8 cellular contexts compared by ENCODE assay signal in the genomic region with DNA sequence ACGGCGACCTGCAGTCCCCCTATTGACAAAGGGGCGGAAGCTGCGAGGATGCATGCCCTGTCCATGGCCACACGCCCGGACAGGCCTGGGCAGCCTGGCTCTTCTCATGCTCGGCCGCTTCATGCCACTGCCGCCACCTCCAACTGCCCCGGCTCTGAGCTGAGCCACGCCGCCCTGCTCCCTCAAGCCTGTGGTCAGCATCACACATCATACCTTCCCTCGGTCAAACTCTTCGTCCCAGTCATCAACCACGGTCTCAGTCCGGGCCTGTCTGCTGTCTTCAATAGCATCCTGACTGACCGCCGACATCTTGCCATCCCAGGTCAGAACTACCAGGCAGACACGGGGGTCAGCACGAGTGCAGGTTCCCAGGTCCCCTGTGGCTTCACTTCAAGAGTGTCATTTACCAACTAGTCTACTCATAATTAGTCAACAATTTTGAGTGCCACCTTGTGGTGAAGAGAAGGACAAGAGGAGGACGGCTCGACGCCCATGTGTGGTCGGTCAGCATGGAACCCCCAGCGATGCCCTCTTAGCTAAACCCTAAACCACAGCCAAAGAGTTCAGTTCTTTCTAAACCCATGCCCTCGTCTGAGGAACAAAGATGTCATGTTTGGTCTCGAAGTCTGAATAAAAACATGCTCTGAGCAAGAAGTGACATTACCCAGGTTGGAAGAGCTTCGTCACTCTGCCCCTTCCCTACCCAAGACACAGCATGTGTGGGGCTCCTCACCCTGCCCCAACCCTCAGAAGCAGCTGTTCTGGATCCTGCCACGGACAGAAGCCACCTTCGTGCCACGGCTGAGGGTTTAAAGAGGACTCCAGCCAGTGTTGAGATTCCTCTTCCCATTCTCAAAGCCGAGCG. TPM values are rescaled to one million over a fixed set of nuclear protein-coding genes. Genes with fewer than 3 reads are reported as not detected.
DNase-seq lines count a peak whose midpoint lies in the region; ATAC-seq and TF ChIP-seq lines count a peak whose summit lies in the region.

No MANE protein-coding gene starts in this region.

- no peak overlapping the region for H2AFZ ChIP-seq in OCI-LY3 (ENCODE audit: low read depth, low read length)

- no peaks in the 10 kb centered on the region for H3K9me3 Mint-ChIP-seq in natural killer cell

- H3K4me3 ChIP-seq in OCI-LY3 (ENCODE audit: low read length) (no peak overlapping the region), choroid plexus epithelial cell (ENCODE audit: low read depth, low read length) (no peak overlapping the region)

- peak; percentile 48 for TF ChIP-seq CTCF in OCI-LY3 (IDR thresholded peaks at IDR 0.05; ENCODE audit: low read depth, low read length)
- TF ChIP-seq CTCF in choroid plexus epithelial cell (conservative IDR thresholded peaks at IDR 0.05; ENCODE audit: low read depth, low read length), result peak; percentile 60
- peak; percentile 59 for TF ChIP-seq CTCF in natural killer cell (IDR thresholded peaks at IDR 0.05)

- no peak overlapping the region for H3K27ac ChIP-seq in OCI-LY3 (ENCODE audit: low read length)

- peak overlapping the region; percentile 79 to 86 for H3K27ac Mint-ChIP-seq in natural killer cell

- H3K36me3 Mint-ChIP-seq in natural killer cell, result peaks cover 17% of the 10 kb centered on the region

- H3K9me3 ChIP-seq in OCI-LY3 (ENCODE audit: insufficient read depth, low read length), result no peaks in the 10 kb centered on the region

- peak overlapping the region; percentile 88 for H3K4me3 Mint-ChIP-seq in natural killer cell

- peaks cover 71% of the 10 kb centered on the region for H3K36me3 ChIP-seq in OCI-LY3 (replicated peaks; ENCODE audit: low read depth, low read length)

- ATAC-seq in natural killer cell, result peak; percentile 61 to 63 (median 62)

- no peaks in the 10 kb centered on the region for H3K27me3 ChIP-seq in OCI-LY3 (ENCODE audit: low read depth, low read length)

- H3K4me1 Mint-ChIP-seq in natural killer cell, result peaks cover 42 to 58% of the 10 kb centered on the region in 2 donors

- H3K9ac ChIP-seq in OCI-LY3 (ENCODE audit: low read length), result no peak overlapping the region

- intact Hi-C loops in natural killer cell (cut with micrococcal nuclease), result loop anchor here (1.0 kb wide), 1 partner anchor 302 kb away; no protein-coding TSS in a partner anchor

- DNase-seq in SIG-M5 treated with dmso at 0.1 percent for 504 hours (lab: John Stamatoyannopoulos, UW; ENCODE audit: unreplicated experiment) (peak; percentile 4), SIG-M5 (lab: John Stamatoyannopoulos, UW) (no peak), choroid plexus epithelial cell (ENCODE audit: low read depth) (peak; percentile 47), natural killer cell (no peak), ureter (ENCODE audit: low spot score) (no peak), SHP77 treated with DMSO at 0.1 percent for 48 hours (lab: John Stamatoyannopoulos, UW) (no peak)
- no peak for DNase-seq in stimulated activated CD4-positive, alpha-beta T cell treated with anti-CD3 and anti-CD28 coated beads, Interleukin-2, amount 100 ng/mL, for 24 hours

- H3K4me2 ChIP-seq in OCI-LY3 (ENCODE audit: low read length), result no peak overlapping the region

- H3K27me3 Mint-ChIP-seq in natural killer cell (ENCODE audit: low read depth in 2 of 2), result no peaks in the 10 kb centered on the region

- peaks cover 9% of the 10 kb centered on the region; the same call in 1 of the 2 replicates for H3K79me2 ChIP-seq in OCI-LY3 (ENCODE audit: low read length)

- peaks cover 4% of the 10 kb centered on the region; the same call in 1 of the 2 replicates for H4K20me1 ChIP-seq in OCI-LY3 (ENCODE audit: insufficient read depth, low read length)

- H3K4me1 ChIP-seq in OCI-LY3 (ENCODE audit: low read length), result no peaks in the 10 kb centered on the region

RNA-seq across cellular contexts. Expression of a gene that starts 16.9 kb away (rescaled TPM):
- total RNA-seq in natural killer cell (100 to 1,000 TPM; 437 to 514 (median 457) TPM), ureter (55.6 TPM)

RNA-seq across cellular contexts. Expression of a gene that starts 41.7 kb away (rescaled TPM):
- 100 to 1,000 TPM; 241 to 304 (median 270) TPM for total RNA-seq in natural killer cell
- 92.0 TPM for total RNA-seq in ureter

Comparison
In these comparisons a context has a peak if more than half of its experiments do, and no peak if none do; other contexts are left out.
1. DNase-seq: peak in SIG-M5 treated with dmso at 0.1 percent for 504 hours (single experiment) and choroid plexus epithelial cell (single experiment); none in SIG-M5 (single experiment), natural killer cell (single experiment), stimulated activated CD4-positive, alpha-beta T cell treated with anti-CD3 and anti-CD28 coated beads, Interleukin-2, amount 100 ng/mL, for 24 hours (0 of 2), ureter (single experiment) and SHP77 treated with DMSO at 0.1 percent for 48 hours (single experiment).
2. Peak in every context shown above with its lines, with median percentiles within 50 percentile points of each other: CTCF ChIP-seq.